24 cellular contexts compared by ENCODE assay signal in genomic region chr15:40723919-40724318, GRCh38. TPM values are rescaled to one million over a fixed set of nuclear protein-coding genes. Genes with fewer than 3 reads are reported as not detected.
"Had no signal": no experiment of that assay in that cellular context is flagged by ENCODE, and none has a peak within 500 bp of the region (broad histone marks: within the 10 kb centered on the region; RNA-seq: fewer than 3 reads in every experiment).

No MANE protein-coding gene starts in this region.

- ATAC-seq: Panc1, PC-3 had no signal

- H3K4me3 ChIP-seq: MG63 had no signal

- H3K4me2 ChIP-seq: SK-N-SH had no signal

- H3K27me3 ChIP-seq: MG63 had no signal

- DNase-seq: KBM-7; MG63; NCI-H1092; NCI-H1105 treated with DMSO at 0.1 percent for 48 hours; NCI-H1417 treated with DMSO at 0.1 percent for 48 hours; NCI-H146; NCI-H1694 treated with DMSO at 0.1 percent for 48 hours; NCI-H1930; NCI-H2081; NCI-H2107; NCI-H2171 treated with DMSO at 0.1 percent for 48 hours; NCI-H2227 treated with DMSO at 0.1 percent for 48 hours; NCI-H524; NCI-H526 treated with DMSO at 0.1 percent for 48 hours; NCI-H748 treated with DMSO at 0.1 percent for 48 hours; NK-92 treated with Interleukin-12 subunit alpha and Interleukin-12 subunit beta, amount 100 ng/mL, for 24 hours; PC-3; SHP77; SK-N-SH; SW 1271 had no signal

- H3K9ac ChIP-seq: SK-N-SH had no signal

- H3K9me3 ChIP-seq: MG63, SK-N-SH had no signal

- H3K27ac ChIP-seq: RWPE1 had no signal

RNA-seq across cellular contexts. Expression of gene C15orf62, which starts 45.9 kb away (rescaled TPM):
- total RNA-seq: LHCN-M2, SK-MEL-5 had no signal
- polyA plus RNA-seq: SK-N-SH had no signal
